In the genomic region with DNA sequence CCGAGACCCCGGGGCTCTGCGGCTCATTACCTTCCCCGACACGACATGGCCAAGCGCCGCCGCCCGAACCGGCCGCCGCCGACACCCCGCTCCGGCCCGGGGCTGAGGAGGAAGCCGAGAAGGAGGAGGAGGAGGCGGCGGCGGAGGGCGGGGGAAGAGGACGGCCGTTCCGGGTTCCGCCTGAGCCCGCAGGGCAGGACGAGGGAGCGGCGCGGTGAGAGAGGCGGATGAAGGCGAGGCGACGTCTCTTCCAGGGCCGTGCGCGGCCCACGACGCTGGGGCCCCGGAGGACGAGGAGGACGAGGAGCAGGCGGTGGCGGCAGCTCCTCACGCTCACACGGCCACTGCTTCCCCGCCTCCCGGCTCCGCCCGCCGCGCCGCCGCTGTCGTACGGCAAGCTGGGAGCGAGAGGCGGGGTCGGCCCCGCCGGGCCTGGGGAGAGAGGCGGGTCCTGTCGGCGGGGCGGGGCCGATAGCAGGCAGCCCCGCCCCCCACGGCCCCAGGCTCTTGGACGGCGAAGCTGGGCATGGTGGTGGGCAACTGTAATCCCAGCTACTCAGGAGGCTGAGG, we compare ENCODE assay signal across 1 cellular context.
TF ChIP-seq lines count a peak whose summit lies in the region.
"Not testable (repeated sequence)": the region's sequence is repeated elsewhere in the genome, so short reads cannot be mapped to it uniquely, and the experiment has no call there.

No MANE protein-coding gene starts in this region.

TF ChIP-seq in HepG2, 621 proteins besides CTCF, POLR2A, EP300 and RAD21 (continued from another document and continues in another):
- TF ChIP-seq, protein P1, sequence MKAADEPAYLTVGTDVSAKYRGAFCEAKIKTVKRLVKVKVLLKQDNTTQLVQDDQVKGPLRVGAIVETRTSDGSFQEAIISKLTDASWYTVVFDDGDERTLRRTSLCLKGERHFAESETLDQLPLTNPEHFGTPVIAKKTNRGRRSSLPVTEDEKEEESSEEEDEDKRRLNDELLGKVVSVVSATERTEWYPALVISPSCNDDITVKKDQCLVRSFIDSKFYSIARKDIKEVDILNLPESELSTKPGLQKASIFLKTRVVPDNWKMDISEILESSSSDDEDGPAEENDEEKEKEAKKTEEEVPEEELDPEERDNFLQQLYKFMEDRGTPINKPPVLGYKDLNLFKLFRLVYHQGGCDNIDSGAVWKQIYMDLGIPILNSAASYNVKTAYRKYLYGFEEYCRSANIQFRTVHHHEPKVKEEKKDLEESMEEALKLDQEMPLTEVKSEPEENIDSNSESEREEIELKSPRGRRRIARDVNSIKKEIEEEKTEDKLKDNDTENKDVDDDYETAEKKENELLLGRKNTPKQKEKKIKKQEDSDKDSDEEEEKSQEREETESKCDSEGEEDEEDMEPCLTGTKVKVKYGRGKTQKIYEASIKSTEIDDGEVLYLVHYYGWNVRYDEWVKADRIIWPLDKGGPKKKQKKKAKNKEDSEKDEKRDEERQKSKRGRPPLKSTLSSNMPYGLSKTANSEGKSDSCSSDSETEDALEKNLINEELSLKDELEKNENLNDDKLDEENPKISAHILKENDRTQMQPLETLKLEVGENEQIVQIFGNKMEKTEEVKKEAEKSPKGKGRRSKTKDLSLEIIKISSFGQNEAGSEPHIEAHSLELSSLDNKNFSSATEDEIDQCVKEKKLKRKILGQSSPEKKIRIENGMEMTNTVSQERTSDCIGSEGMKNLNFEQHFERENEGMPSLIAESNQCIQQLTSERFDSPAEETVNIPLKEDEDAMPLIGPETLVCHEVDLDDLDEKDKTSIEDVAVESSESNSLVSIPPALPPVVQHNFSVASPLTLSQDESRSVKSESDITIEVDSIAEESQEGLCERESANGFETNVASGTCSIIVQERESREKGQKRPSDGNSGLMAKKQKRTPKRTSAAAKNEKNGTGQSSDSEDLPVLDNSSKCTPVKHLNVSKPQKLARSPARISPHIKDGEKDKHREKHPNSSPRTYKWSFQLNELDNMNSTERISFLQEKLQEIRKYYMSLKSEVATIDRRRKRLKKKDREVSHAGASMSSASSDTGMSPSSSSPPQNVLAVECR (CRISPR knock-in tag; IDR thresholded peaks at IDR 0.05; ENCODE audit: borderline replicate concordance) = peak; percentile 81
- TF ChIP-seq, protein P2, sequence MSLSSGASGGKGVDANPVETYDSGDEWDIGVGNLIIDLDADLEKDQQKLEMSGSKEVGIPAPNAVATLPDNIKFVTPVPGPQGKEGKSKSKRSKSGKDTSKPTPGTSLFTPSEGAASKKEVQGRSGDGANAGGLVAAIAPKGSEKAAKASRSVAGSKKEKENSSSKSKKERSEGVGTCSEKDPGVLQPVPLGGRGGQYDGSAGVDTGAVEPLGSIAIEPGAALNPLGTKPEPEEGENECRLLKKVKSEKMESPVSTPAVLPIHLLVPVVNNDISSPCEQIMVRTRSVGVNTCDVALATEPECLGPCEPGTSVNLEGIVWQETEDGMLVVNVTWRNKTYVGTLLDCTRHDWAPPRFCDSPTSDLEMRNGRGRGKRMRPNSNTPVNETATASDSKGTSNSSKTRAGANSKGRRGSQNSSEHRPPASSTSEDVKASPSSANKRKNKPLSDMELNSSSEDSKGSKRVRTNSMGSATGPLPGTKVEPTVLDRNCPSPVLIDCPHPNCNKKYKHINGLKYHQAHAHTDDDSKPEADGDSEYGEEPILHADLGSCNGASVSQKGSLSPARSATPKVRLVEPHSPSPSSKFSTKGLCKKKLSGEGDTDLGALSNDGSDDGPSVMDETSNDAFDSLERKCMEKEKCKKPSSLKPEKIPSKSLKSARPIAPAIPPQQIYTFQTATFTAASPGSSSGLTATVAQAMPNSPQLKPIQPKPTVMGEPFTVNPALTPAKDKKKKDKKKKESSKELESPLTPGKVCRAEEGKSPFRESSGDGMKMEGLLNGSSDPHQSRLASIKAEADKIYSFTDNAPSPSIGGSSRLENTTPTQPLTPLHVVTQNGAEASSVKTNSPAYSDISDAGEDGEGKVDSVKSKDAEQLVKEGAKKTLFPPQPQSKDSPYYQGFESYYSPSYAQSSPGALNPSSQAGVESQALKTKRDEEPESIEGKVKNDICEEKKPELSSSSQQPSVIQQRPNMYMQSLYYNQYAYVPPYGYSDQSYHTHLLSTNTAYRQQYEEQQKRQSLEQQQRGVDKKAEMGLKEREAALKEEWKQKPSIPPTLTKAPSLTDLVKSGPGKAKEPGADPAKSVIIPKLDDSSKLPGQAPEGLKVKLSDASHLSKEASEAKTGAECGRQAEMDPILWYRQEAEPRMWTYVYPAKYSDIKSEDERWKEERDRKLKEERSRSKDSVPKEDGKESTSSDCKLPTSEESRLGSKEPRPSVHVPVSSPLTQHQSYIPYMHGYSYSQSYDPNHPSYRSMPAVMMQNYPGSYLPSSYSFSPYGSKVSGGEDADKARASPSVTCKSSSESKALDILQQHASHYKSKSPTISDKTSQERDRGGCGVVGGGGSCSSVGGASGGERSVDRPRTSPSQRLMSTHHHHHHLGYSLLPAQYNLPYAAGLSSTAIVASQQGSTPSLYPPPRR (CRISPR knock-in tag; IDR thresholded peaks at IDR 0.05; ENCODE audit: borderline replicate concordance) = peak; percentile 40; the same call in 1 of the 2 replicates
- 0 out of 2 replicates have a peak, but pooled peaks have one; percentile 30 for TF ChIP-seq ZSCAN12 (CRISPR knock-in tag; IDR thresholded peaks at IDR 0.05)
- TF ChIP-seq, protein P3, sequence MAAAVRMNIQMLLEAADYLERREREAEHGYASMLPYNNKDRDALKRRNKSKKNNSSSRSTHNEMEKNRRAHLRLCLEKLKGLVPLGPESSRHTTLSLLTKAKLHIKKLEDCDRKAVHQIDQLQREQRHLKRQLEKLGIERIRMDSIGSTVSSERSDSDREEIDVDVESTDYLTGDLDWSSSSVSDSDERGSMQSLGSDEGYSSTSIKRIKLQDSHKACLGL (CRISPR knock-in tag; IDR thresholded peaks at IDR 0.05) = 0 out of 2 replicates have a peak, but pooled peaks have one; percentile 44
- TF ChIP-seq, protein P4, sequence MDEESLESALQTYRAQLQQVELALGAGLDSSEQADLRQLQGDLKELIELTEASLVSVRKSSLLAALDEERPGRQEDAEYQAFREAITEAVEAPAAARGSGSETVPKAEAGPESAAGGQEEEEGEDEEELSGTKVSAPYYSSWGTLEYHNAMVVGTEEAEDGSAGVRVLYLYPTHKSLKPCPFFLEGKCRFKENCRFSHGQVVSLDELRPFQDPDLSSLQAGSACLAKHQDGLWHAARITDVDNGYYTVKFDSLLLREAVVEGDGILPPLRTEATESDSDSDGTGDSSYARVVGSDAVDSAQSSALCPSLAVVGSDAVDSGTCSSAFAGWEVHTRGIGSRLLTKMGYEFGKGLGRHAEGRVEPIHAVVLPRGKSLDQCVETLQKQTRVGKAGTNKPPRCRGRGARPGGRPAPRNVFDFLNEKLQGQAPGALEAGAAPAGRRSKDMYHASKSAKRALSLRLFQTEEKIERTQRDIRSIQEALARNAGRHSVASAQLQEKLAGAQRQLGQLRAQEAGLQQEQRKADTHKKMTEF (CRISPR knock-in tag; IDR thresholded peaks at IDR 0.05) = peak; percentile 47; the same call in 1 of the 2 replicates
- TF ChIP-seq, protein P5, sequence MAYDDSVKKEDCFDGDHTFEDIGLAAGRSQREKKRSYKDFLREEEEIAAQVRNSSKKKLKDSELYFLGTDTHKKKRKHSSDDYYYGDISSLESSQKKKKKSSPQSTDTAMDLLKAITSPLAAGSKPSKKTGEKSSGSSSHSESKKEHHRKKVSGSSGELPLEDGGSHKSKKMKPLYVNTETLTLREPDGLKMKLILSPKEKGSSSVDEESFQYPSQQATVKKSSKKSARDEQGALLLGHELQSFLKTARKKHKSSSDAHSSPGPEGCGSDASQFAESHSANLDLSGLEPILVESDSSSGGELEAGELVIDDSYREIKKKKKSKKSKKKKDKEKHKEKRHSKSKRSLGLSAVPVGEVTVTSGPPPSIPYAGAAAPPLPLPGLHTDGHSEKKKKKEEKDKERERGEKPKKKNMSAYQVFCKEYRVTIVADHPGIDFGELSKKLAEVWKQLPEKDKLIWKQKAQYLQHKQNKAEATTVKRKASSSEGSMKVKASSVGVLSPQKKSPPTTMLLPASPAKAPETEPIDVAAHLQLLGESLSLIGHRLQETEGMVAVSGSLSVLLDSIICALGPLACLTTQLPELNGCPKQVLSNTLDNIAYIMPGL (CRISPR knock-in tag; IDR thresholded peaks at IDR 0.05; ENCODE audit: borderline replicate concordance in 1 of 2, low read depth in 1 of 2) = peak; percentile 42 to 72
- TF ChIP-seq, protein P6, sequence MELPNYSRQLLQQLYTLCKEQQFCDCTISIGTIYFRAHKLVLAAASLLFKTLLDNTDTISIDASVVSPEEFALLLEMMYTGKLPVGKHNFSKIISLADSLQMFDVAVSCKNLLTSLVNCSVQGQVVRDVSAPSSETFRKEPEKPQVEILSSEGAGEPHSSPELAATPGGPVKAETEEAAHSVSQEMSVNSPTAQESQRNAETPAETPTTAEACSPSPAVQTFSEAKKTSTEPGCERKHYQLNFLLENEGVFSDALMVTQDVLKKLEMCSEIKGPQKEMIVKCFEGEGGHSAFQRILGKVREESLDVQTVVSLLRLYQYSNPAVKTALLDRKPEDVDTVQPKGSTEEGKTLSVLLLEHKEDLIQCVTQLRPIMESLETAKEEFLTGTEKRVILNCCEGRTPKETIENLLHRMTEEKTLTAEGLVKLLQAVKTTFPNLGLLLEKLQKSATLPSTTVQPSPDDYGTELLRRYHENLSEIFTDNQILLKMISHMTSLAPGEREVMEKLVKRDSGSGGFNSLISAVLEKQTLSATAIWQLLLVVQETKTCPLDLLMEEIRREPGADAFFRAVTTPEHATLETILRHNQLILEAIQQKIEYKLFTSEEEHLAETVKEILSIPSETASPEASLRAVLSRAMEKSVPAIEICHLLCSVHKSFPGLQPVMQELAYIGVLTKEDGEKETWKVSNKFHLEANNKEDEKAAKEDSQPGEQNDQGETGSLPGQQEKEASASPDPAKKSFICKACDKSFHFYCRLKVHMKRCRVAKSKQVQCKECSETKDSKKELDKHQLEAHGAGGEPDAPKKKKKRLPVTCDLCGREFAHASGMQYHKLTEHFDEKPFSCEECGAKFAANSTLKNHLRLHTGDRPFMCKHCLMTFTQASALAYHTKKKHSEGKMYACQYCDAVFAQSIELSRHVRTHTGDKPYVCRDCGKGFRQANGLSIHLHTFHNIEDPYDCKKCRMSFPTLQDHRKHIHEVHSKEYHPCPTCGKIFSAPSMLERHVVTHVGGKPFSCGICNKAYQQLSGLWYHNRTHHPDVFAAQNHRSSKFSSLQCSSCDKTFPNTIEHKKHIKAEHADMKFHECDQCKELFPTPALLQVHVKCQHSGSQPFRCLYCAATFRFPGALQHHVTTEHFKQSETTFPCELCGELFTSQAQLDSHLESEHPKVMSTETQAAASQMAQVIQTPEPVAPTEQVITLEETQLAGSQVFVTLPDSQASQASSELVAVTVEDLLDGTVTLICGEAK (IDR thresholded peaks at IDR 0.05) = not testable (repeated sequence)
- TF ChIP-seq, protein P6 (CRISPR knock-in tag; IDR thresholded peaks at IDR 0.05) = peak; percentile 55; the same call in 1 of the 2 replicates
